1 cellular context compared by ENCODE assay signal in genomic region chr1:146039844-146040194, GRCh38.
TF ChIP-seq lines count a peak whose summit lies in the region.

No MANE protein-coding gene starts in this region.

TF ChIP-seq in K562, 482 proteins besides CTCF, POLR2A, EP300 and RAD21 (continued from another document):
- TF ChIP-seq HDGF (IDR thresholded peaks at IDR 0.05) = no peak
- 0 out of 4 replicates have a peak, but pooled peaks of 1 of the 2 experiments have one; percentile 14 for TF ChIP-seq NRF1 (conservative IDR thresholded peaks at IDR 0.05 in 1 of 2, IDR thresholded peaks at IDR 0.05 in 1 of 2)
- TF ChIP-seq E2F8 (IDR thresholded peaks at IDR 0.05; ENCODE audit: low read depth, partially characterized antibody) = no peak
- TF ChIP-seq POLR2AphosphoS5 (IDR thresholded peaks at IDR 0.05; ENCODE audit: control insufficient read depth, insufficient read depth, low read depth, low read length) = no peak
- no peak for TF ChIP-seq EWSR1 (IDR thresholded peaks at IDR 0.05; ENCODE audit: borderline replicate concordance, low read depth, partially characterized antibody)
- no peak for TF ChIP-seq RAD51 (IDR thresholded peaks at IDR 0.05; ENCODE audit: borderline replicate concordance, low read depth)
- TF ChIP-seq STAT6 (CRISPR knock-in tag; IDR thresholded peaks at IDR 0.05) = no peak
- no peak for TF ChIP-seq NCOA6 (IDR thresholded peaks at IDR 0.05)
- TF ChIP-seq ZNF644 (tag; IDR thresholded peaks at IDR 0.05; ENCODE audit: low read depth) = no peak
- TF ChIP-seq THRB (CRISPR knock-in tag; conservative IDR thresholded peaks at IDR 0.05) = no peak
- no peak for TF ChIP-seq U2AF1 (optimal IDR thresholded peaks at IDR 0.05; ENCODE audit: low read depth, low read length)
- no peak for TF ChIP-seq ZNF77 (CRISPR knock-in tag; IDR thresholded peaks at IDR 0.05)
- TF ChIP-seq ZC3H11A (IDR thresholded peaks at IDR 0.05; ENCODE audit: low read depth, low read length) = no peak
- TF ChIP-seq ETV5 (CRISPR knock-in tag; IDR thresholded peaks at IDR 0.05; ENCODE audit: low read depth) = no peak
- no peak for TF ChIP-seq MYNN (IDR thresholded peaks at IDR 0.05)
- TF ChIP-seq MYNN (CRISPR knock-in tag; IDR thresholded peaks at IDR 0.05) = no peak
- TF ChIP-seq EZH2 (IDR thresholded peaks at IDR 0.05; ENCODE audit: borderline replicate concordance, low read depth, low read length) = no peak
- no peak for TF ChIP-seq RREB1 (CRISPR knock-in tag; IDR thresholded peaks at IDR 0.05)
- 0 out of 2 replicates have a peak, but pooled peaks have one; percentile 27 for TF ChIP-seq SMARCE1 (IDR thresholded peaks at IDR 0.05)
- no peak for TF ChIP-seq HCFC1 (IDR thresholded peaks at IDR 0.05; ENCODE audit: low read depth, low read length)
- TF ChIP-seq RBM17 (IDR thresholded peaks at IDR 0.05; ENCODE audit: borderline replicate concordance, low read depth, low read length) = no peak
- TF ChIP-seq PURB (CRISPR knock-in tag; IDR thresholded peaks at IDR 0.05; ENCODE audit: low read depth) = no peak
- peak; percentile 12; the same call in 1 of the 2 replicates for TF ChIP-seq SMARCC2 (IDR thresholded peaks at IDR 0.05; ENCODE audit: low read depth)
- TF ChIP-seq ELK3 (CRISPR knock-in tag; IDR thresholded peaks at IDR 0.05) = no peak
- TF ChIP-seq ZNF583 (CRISPR knock-in tag; IDR thresholded peaks at IDR 0.05) = no peak
- TF ChIP-seq, protein P1, sequence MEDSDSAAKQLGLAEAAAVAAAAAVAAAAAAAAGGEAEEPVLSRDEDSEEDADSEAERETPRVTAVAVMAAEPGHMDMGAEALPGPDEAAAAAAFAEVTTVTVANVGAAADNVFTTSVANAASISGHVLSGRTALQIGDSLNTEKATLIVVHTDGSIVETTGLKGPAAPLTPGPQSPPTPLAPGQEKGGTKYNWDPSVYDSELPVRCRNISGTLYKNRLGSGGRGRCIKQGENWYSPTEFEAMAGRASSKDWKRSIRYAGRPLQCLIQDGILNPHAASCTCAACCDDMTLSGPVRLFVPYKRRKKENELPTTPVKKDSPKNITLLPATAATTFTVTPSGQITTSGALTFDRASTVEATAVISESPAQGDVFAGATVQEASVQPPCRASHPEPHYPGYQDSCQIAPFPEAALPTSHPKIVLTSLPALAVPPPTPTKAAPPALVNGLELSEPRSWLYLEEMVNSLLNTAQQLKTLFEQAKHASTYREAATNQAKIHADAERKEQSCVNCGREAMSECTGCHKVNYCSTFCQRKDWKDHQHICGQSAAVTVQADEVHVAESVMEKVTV (CRISPR knock-in tag; IDR thresholded peaks at IDR 0.05) = no peak
- TF ChIP-seq, protein P2, sequence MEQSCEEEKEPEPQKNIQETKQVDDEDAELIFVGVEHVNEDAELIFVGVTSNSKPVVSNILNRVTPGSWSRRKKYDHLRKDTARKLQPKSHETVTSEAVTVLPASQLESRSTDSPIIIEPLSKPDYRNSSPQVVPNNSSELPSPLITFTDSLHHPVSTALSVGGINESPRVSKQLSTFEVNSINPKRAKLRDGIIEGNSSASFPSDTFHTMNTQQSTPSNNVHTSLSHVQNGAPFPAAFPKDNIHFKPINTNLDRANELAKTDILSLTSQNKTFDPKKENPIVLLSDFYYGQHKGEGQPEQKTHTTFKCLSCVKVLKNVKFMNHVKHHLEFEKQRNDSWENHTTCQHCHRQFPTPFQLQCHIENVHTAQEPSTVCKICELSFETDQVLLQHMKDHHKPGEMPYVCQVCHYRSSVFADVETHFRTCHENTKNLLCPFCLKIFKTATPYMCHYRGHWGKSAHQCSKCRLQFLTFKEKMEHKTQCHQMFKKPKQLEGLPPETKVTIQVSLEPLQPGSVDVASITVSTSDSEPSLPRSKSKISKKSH (CRISPR knock-in tag; IDR thresholded peaks at IDR 0.05) = no peak
- TF ChIP-seq KAT8 (IDR thresholded peaks at IDR 0.05; ENCODE audit: low read depth) = no peak
- no peak; the same call in 1 of the 2 replicates for TF ChIP-seq SMARCA4 (IDR thresholded peaks at IDR 0.05)
